ENCODE assay signal across 8 cellular contexts in the genomic region with DNA sequence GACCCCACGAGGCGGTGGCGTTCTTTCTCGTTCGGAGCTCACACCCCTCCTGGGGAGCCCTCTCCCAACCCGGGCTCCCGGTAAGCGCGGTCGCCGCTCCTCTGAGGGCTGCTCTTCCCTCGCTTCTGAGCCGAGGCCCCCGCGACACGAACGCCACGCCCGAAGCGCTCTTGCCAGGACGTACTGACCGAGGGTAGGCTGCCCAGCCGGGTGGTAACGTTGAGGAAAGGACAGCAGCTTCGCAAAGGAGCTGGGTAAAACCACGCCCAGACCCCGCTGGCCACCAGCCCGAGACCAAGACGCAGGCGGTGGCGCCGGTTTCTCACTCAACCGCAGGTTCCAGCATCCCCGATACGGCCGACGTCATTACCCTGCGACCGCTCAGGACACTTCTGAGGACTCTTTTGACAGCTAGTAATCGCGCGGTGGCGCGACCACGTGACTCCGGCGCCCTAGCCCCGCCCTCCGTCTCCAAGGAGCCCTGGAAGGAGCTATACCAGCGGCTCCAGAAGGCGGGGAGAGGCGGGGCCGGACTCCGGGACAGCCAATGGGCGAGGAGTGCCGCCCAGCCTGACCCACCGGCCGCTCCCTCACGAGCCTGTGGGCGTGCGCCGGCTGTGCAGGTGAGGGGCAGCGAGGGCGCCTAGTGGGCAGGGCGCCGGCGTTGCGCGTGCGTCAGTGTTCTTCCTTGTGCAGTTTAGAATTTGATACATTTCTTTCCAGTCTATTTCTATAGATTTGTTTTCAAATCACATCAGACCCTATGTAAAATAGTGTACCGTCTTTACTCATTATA. TPM values are rescaled to one million over a fixed set of nuclear protein-coding genes. Genes with fewer than 3 reads are reported as not detected.
DNase-seq lines count a peak whose midpoint lies in the region; ATAC-seq and TF ChIP-seq lines count a peak whose summit lies in the region.

No MANE protein-coding gene starts in this region.

- H3K4me3 Mint-ChIP-seq in T-helper 17 cell, result peak overlapping the region; percentile 93

- H3K4me1 Mint-ChIP-seq in T-helper 17 cell, result peaks cover 5% of the 10 kb centered on the region

- intact Hi-C loops in left ventricle myocardium inferior (cut with micrococcal nuclease), result no loop called here
- intact Hi-C loops in posterior vena cava (cut with DNase I), result loop anchor here in 1 of 2 donors (10.0 kb wide), 1 partner anchor 277 kb away; a partner anchor contains a TSS
- intact Hi-C loops in upper lobe of right lung (cut with DNase I), result no loop called here

- H3K4me3 ChIP-seq in left ventricle myocardium inferior (peak overlapping the region; percentile 78), upper lobe of right lung (peak overlapping the region; percentile 71)

- DNase-seq in NCI-H1694 treated with DMSO at 0.1 percent for 48 hours (lab: John Stamatoyannopoulos, UW) (peak; percentile 85), T-helper 17 cell (peak; percentile 98 to 99 (median 99)), left ventricle myocardium inferior (peak; percentile 100), posterior vena cava (ENCODE audit: low spot score) (peak; percentile 100), upper lobe of right lung (peak; percentile 100)

- no peak for TF ChIP-seq CTCF in left ventricle myocardium inferior (IDR thresholded peaks at IDR 0.05; ENCODE audit: borderline replicate concordance)
- no peak for TF ChIP-seq CTCF in upper lobe of right lung (IDR thresholded peaks at IDR 0.05)

- H3K27ac ChIP-seq in angular gyrus (ENCODE audit: low read depth, low read length), result peak overlapping the region; percentile 77
- peak overlapping the region; percentile 100 for H3K27ac ChIP-seq in left ventricle myocardium inferior (replicated peaks)
- H3K27ac ChIP-seq in upper lobe of right lung, result peak overlapping the region; percentile 96

- no peaks in the 10 kb centered on the region for H3K27me3 Mint-ChIP-seq in T-helper 17 cell

- H3K27me3 ChIP-seq in left ventricle myocardium inferior (ENCODE audit: low read depth) (no peaks in the 10 kb centered on the region), upper lobe of right lung (no peaks in the 10 kb centered on the region)

- peak overlapping the region; percentile 94 for H3K27ac Mint-ChIP-seq in T-helper 17 cell

- H3K36me3 ChIP-seq in left ventricle myocardium inferior (peaks cover 11% of the 10 kb centered on the region), upper lobe of right lung (peaks cover 19% of the 10 kb centered on the region)

- no peaks in the 10 kb centered on the region for H3K36me3 Mint-ChIP-seq in T-helper 17 cell (ENCODE audit: low read depth)

- H3K9me3 ChIP-seq in T-helper 17 cell (ENCODE audit: control insufficient read depth, low read length, poor library complexity, severe bottlenecking) (no peaks in the 10 kb centered on the region), left ventricle myocardium inferior (replicated peaks) (no peaks in the 10 kb centered on the region), upper lobe of right lung (no peaks in the 10 kb centered on the region)

- H3K4me1 ChIP-seq in left ventricle myocardium inferior (peaks cover 60% of the 10 kb centered on the region), upper lobe of right lung (peaks cover 17% of the 10 kb centered on the region)

- ATAC-seq in GM18499 (IDR thresholded peaks at IDR 0.05; ENCODE audit: insufficient read depth, unreplicated experiment) (peak; percentile 37), HG02938 (IDR thresholded peaks at IDR 0.05; ENCODE audit: unreplicated experiment) (peak; percentile 59), T-helper 17 cell (peak; percentile 79), upper lobe of right lung (peak; percentile 87)

RNA-seq across cellular contexts. Expression of a gene that starts 4.0 kb away (rescaled TPM):
- total RNA-seq in T-helper 17 cell (10 to 100 TPM; 27.7 to 28.5 TPM), left ventricle myocardium inferior (24.9 TPM), posterior vena cava (10 to 100 TPM; 16.2 to 17.8 TPM), upper lobe of right lung (12.5 TPM)

RNA-seq across cellular contexts. Expression of a gene that starts 7.4 kb away (rescaled TPM):
- total RNA-seq in T-helper 17 cell, result 10 to 100 TPM; 77.5 to 77.6 TPM
- 7.3 TPM for total RNA-seq in left ventricle myocardium inferior
- 10 to 100 TPM; 14.6 to 19.1 TPM for total RNA-seq in posterior vena cava
- 16.2 TPM for total RNA-seq in upper lobe of right lung

Comparison
In these comparisons a context has a peak if more than half of its experiments do, and no peak if none do; other contexts are left out.
1. Peak in every context shown above with its lines: DNase-seq, ATAC-seq, H3K4me3 ChIP-seq and H3K27ac ChIP-seq.
2. ATAC-seq: peak in every context shown above with its lines; median percentile 87 in upper lobe of right lung; 79 in T-helper 17 cell; 59 in HG02938; 37 in GM18499.